Comparison of ENCODE assay signal across 11 cellular contexts in genomic region chr3:192675958-192676649, GRCh38. TPM values are rescaled to one million over a fixed set of nuclear protein-coding genes. Genes with fewer than 3 reads are reported as not detected.
DNase-seq lines count a peak whose midpoint lies in the region; ATAC-seq and TF ChIP-seq lines count a peak whose summit lies in the region.
"Had no signal": no experiment of that assay in that cellular context is flagged by ENCODE, and none has a peak within 500 bp of the region (broad histone marks: within the 10 kb centered on the region; RNA-seq: fewer than 3 reads in every experiment).

No MANE protein-coding gene starts in this region.

- H3K27me3 Mint-ChIP-seq in GM23338 (ENCODE audit: insufficient read depth, low read depth, poor library complexity) = no peaks in the 10 kb centered on the region
- H3K27me3 Mint-ChIP-seq: brain had no signal

- no peaks in the 10 kb centered on the region for H3F3A ChIP-seq in GM23338 (replicated peaks; ENCODE audit: low read depth)

- H3K4me3 ChIP-seq in Peyer's patch (no peak overlapping the region), GM23338 (no peak overlapping the region)

- TF ChIP-seq POLR2A in Peyer's patch (IDR thresholded peaks at IDR 0.05) = no peak

- TF ChIP-seq CTCF in Peyer's patch (IDR thresholded peaks at IDR 0.05) (no peak), GM23338 (conservative IDR thresholded peaks at IDR 0.05; ENCODE audit: low read depth in 2 of 2) (no peak)

- H3K36me3 ChIP-seq in Peyer's patch = no peaks in the 10 kb centered on the region
- no peaks in the 10 kb centered on the region for H3K36me3 ChIP-seq in GM23338 (ENCODE audit: insufficient read depth)

- H3K36me3 Mint-ChIP-seq in GM23338 (ENCODE audit: low read depth) = peaks cover 5% of the 10 kb centered on the region; the same call in 2 of the 3 replicates
- H3K36me3 Mint-ChIP-seq: brain had no signal

- H3K4me2 ChIP-seq in GM23338 = no peak overlapping the region

- H3K4me1 Mint-ChIP-seq in GM23338 = peaks cover 12% of the 10 kb centered on the region
- H3K4me1 Mint-ChIP-seq: brain had no signal

- ATAC-seq in GM18861 (IDR thresholded peaks at IDR 0.05; ENCODE audit: unreplicated experiment) = peak; percentile 76
- ATAC-seq in GM21360 (IDR thresholded peaks at IDR 0.05; ENCODE audit: unreplicated experiment) = peak; percentile 92
- ATAC-seq in HG03097 (IDR thresholded peaks at IDR 0.05; ENCODE audit: low FRiP score, unreplicated experiment) = peak; percentile 42
- no peak for ATAC-seq in GM23338

- peak; percentile 11 for DNase-seq in RPMI7951 (ENCODE audit: low read depth)
- no peak for DNase-seq in iPS-NIHi7 (ENCODE audit: extremely low spot score)
- no peak for DNase-seq in Peyer's patch
- DNase-seq in kidney glomerular epithelial cell (lab: John Stamatoyannopoulos, UW) = no peak
- DNase-seq in GM23338 (ENCODE audit: low spot score) = no peak
- DNase-seq: DMS79 had no signal

- no peaks in the 10 kb centered on the region for H3K9me3 Mint-ChIP-seq in GM23338

- no peaks in the 10 kb centered on the region for H3K9me3 ChIP-seq in Peyer's patch

- no peaks in the 10 kb centered on the region for H3K27me3 ChIP-seq in Peyer's patch
- H3K27me3 ChIP-seq in GM23338 (ENCODE audit: insufficient read depth) = no peaks in the 10 kb centered on the region

- H4K20me1 ChIP-seq in GM23338 (replicated peaks; ENCODE audit: insufficient read depth) = no peaks in the 10 kb centered on the region

- no peak overlapping the region for H3K4me3 Mint-ChIP-seq in GM23338
- H3K4me3 Mint-ChIP-seq: brain had no signal

- no peak overlapping the region for H3K27ac Mint-ChIP-seq in GM23338
- H3K27ac Mint-ChIP-seq: brain had no signal

- H3K4me1 ChIP-seq in Peyer's patch (no peaks in the 10 kb centered on the region), GM23338 (ENCODE audit: insufficient read depth) (0 out of 2 replicates have a peak, but pooled peaks cover 5% of the 10 kb centered on the region)

- no peaks in the 10 kb centered on the region for H3K79me2 ChIP-seq in GM23338 (replicated peaks; ENCODE audit: insufficient read depth)

- H3K27ac ChIP-seq in Peyer's patch (no peak overlapping the region), GM23338 (ENCODE audit: low read depth) (no peak overlapping the region)
- H3K27ac ChIP-seq: VCaP had no signal

- peaks cover 3% of the 10 kb centered on the region for H3K9me2 ChIP-seq in GM23338 (ENCODE audit: insufficient read depth)

- no peak overlapping the region for H2AFZ ChIP-seq in GM23338

TF ChIP-seq in GM23338, 12 proteins besides CTCF, POLR2A, EP300 and RAD21:
- no peak for TF ChIP-seq EZH2 (IDR thresholded peaks at IDR 0.05; ENCODE audit: low read depth, unreplicated experiment)
- no peak for TF ChIP-seq NANOG (IDR thresholded peaks at IDR 0.05; ENCODE audit: borderline replicate concordance)
- no peak for TF ChIP-seq ETS1 (IDR thresholded peaks at IDR 0.05)
- TF ChIP-seq CREB1 (CRISPR knock-in tag; IDR thresholded peaks at IDR 0.05; ENCODE audit: low read depth) = no peak
- TF ChIP-seq JUNB (IDR thresholded peaks at IDR 0.05; ENCODE audit: unreplicated experiment) = no peak
- no peak for TF ChIP-seq POLR2AphosphoS5 (IDR thresholded peaks at IDR 0.05; ENCODE audit: low read depth)
- no peak for TF ChIP-seq STAT1 (IDR thresholded peaks at IDR 0.05; ENCODE audit: unreplicated experiment)

RNA-seq across cellular contexts. Expression of gene FGF12, which starts 51.2 kb away (rescaled TPM):
- total RNA-seq in RPMI7951 (2014; rRNA removed; shearing (Covaris generic)) = 0.12 TPM in 1 of 2 replicates, not detected in the other
- total RNA-seq in Peyer's patch = under 1 TPM in 1 of 4 donors, not detected in 3; 0.47 TPM
- total RNA-seq in GM23338 (2014; rRNA removed; shearing (Covaris generic)) = 6.0 and 7.6 TPM in 2 replicates
- 13.8 and 14.3 TPM in 2 replicates for polyA plus RNA-seq in GM23338 (2016; fragmentation: Nextera tagmentation; extraction: Ambion mirVana)
